28 cellular contexts compared by ENCODE assay signal in the genomic region with DNA sequence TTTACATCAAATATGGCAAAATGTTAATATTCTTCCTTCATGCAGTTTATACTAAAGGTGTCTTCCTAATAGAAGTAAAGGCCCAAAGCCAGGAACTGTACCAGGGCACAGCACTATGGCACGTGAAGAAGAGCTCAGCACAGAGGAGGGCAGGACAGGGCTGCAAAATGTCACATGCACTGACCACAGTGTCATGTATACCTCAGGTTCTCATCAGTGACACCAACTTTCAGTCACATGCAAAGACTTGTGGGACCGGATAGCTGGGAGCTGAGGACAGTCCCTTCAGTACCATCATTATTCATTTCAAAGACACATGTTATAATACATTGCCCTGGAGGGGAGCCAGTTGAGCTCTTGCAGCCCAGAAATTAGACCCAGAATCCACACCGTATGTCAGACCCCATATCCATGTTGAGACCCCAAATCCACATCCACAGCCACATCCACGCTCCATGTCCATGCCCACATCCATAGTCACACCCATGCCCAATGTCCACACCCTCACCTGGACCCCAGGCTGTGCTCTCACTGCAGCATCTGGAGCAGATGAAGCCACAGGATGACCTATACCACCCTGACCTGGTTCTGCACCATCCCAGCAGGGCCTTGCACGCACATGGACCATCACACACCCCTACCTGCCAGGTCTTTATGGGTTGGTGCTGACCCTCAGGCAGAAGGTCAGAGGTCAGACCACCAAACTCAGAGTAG.
"Had no signal": no experiment of that assay in that cellular context is flagged by ENCODE, and none has a peak within 500 bp of the region (broad histone marks: within the 10 kb centered on the region; RNA-seq: fewer than 3 reads in every experiment).

No MANE protein-coding gene starts in this region.

- H3K36me3 Mint-ChIP-seq: activated naive CD8-positive, alpha-beta T cell had no signal

- H3K27me3 ChIP-seq: brain microvascular endothelial cell, MG63, SJSA1 had no signal

- H3K27ac Mint-ChIP-seq: activated CD8-positive, alpha-beta T cell treated with anti-CD3 and anti-CD28 coated beads, Interleukin-2, amount 10 ng/mL, durations not matched to agents 7 days and 5 days; activated naive CD8-positive, alpha-beta T cell; T-helper 2 cell treated with Interferon-gamma antibody and Interleukin-4, amounts not matched to agents 5 μg/mL and 100 μg/mL, for 36 hours had no signal

- DNase-seq: activated CD4-positive, alpha-beta T cell treated with anti-CD3 and anti-CD28 coated beads for 4 hours; activated CD8-positive, alpha-beta T cell treated with anti-CD3 and anti-CD28 coated beads, Interleukin-2, amount 10 ng/mL, durations not matched to agents 7 days and 5 days; activated effector memory CD4-positive, alpha-beta T cell treated with anti-CD3 and anti-CD28 coated beads, Interleukin-2, amount 50 U/mL, for 16 hours; activated naive CD4-positive, alpha-beta T cell treated with Interleukin-2 at 50 U/mL for 16 hours; activated T-cell treated with anti-CD3 and anti-CD28 coated beads, Interleukin-2, amount 50 U/mL, for 4 hours; amygdala; brain microvascular endothelial cell; MG63; MV-4-11; NCI-H1092 treated with DMSO at 0.1 percent for 48 hours; NCI-H1417 treated with DMSO at 0.1 percent for 48 hours; NCI-H1694; NCI-H2029; NCI-H2107; NCI-H2171 treated with DMSO at 0.1 percent for 48 hours; NCI-H510A treated with DMSO at 0.1 percent for 48 hours; NCI-H69; NK-92 treated with Interleukin-12 subunit alpha and Interleukin-12 subunit beta, amount 100 ng/mL, for 24 hours; OCI-M1; Right ventricle myocardium superior; SW 1271 had no signal

- H3K4me3 Mint-ChIP-seq: activated CD8-positive, alpha-beta T cell treated with anti-CD3 and anti-CD28 coated beads, Interleukin-2, amount 10 ng/mL, durations not matched to agents 7 days and 5 days; activated naive CD8-positive, alpha-beta T cell; activated T-cell treated with anti-CD3 and anti-CD28 coated beads, Interleukin-2, amount 50 U/mL, for 4 hours; T-helper 2 cell treated with Interferon-gamma antibody and Interleukin-4, amounts not matched to agents 5 μg/mL and 100 μg/mL, for 36 hours had no signal

- ATAC-seq: activated CD4-positive, CD25-positive, alpha-beta regulatory T cell treated with anti-CD3 and anti-CD28 coated beads, Interleukin-2, amount 50 U/mL, for 24 hours; activated CD8-positive, alpha-beta T cell treated with anti-CD3 and anti-CD28 coated beads, Interleukin-2, amount 10 ng/mL, durations not matched to agents 7 days and 5 days; activated T-cell treated with anti-CD3 and anti-CD28 coated beads, Interleukin-2, amount 50 U/mL, for 4 hours; Panc1; SK-N-SH treated with all-trans-retinoic acid at 6 μM for 48 hours had no signal

- H3K4me3 ChIP-seq: MG63, SJSA1 had no signal

- H3K4me1 ChIP-seq: SJSA1 had no signal

- H3K27ac ChIP-seq: brain microvascular endothelial cell, RWPE1, SJSA1 had no signal

- H3K36me3 ChIP-seq: brain microvascular endothelial cell, MG63, SJSA1 had no signal

- H3K9me3 ChIP-seq: MG63, SJSA1 had no signal

- H3K27me3 Mint-ChIP-seq: activated naive CD8-positive, alpha-beta T cell had no signal
